ENCODE assay signal across 29 cellular contexts in the genomic region with DNA sequence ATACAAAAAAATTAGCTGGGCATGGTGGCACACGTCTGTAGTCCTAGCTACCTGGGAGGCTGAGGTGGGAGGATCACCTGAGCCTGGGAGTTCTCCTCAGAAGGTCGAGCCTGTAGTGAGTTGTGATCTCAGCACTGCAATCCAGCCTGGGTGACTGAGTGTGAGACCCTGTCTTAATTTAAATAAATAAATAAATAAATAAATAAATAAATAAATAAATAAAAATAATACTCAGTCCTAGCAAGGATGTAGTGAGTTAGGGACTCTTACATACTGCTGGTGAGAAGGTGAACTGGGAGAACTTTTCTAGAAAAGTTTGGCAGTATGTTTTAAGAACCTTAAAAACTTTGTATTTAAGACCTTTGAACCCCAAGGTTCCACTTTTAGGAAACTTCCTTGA.
"Had no signal": no experiment of that assay in that cellular context is flagged by ENCODE, and none has a peak within 500 bp of the region (broad histone marks: within the 10 kb centered on the region; RNA-seq: fewer than 3 reads in every experiment).

No MANE protein-coding gene starts in this region.

- H3K27ac ChIP-seq: colonic mucosa, coronary artery, dorsolateral prefrontal cortex, epithelial cell of prostate, esophagus muscularis mucosa, esophagus squamous epithelium, foreskin keratinocyte, gastrocnemius medialis, gastroesophageal sphincter, heart left ventricle, heart right ventricle, hepatocyte had no signal

- H3K27me3 ChIP-seq: colonic mucosa, gastrocnemius medialis had no signal

- H3K4me3 ChIP-seq: colonic mucosa, coronary artery, dorsolateral prefrontal cortex, esophagus muscularis mucosa, esophagus squamous epithelium, gastrocnemius medialis, gastroesophageal sphincter, heart left ventricle, heart right ventricle, hepatocyte had no signal

- H3K9me3 ChIP-seq: colonic mucosa, esophagus muscularis mucosa, esophagus squamous epithelium, gastrocnemius medialis, gastroesophageal sphincter, heart left ventricle, heart right ventricle had no signal

- H3K4me2 ChIP-seq: hepatocyte had no signal

- H3K79me2 ChIP-seq: hepatocyte had no signal

- ATAC-seq: effector memory CD8-positive, alpha-beta T cell; esophagus mucosa; foreskin keratinocyte; gastrocnemius medialis; gastroesophageal sphincter; heart left ventricle; heart right ventricle had no signal

- DNase-seq: colonic mucosa; cortex of kidney; dermis blood vessel endothelial cell; dorsolateral prefrontal cortex; effector CD4-positive, alpha-beta T cell; effector CD8-positive, alpha-beta T cell; effector memory CD4-positive, alpha-beta T cell; effector memory CD8-positive, alpha-beta T cell; endodermal cell; erythroblast; esophagus squamous epithelium; foreskin fibroblast; foreskin keratinocyte; foreskin melanocyte; gastrocnemius medialis; glutamatergic neuron; head of caudate nucleus; heart left ventricle; heart right ventricle had no signal

- H2AFZ ChIP-seq: hepatocyte had no signal

- H3K36me3 ChIP-seq: colonic mucosa, esophagus muscularis mucosa, esophagus squamous epithelium, gastrocnemius medialis, gastroesophageal sphincter, heart left ventricle, heart right ventricle had no signal

- FAIRE-seq: colon, endometrium, endothelial cell of umbilical vein, frontal cortex had no signal

- H3K4me1 ChIP-seq: colonic mucosa, esophagus muscularis mucosa, esophagus squamous epithelium, foreskin keratinocyte, gastrocnemius medialis, gastroesophageal sphincter, heart left ventricle, heart right ventricle had no signal
